Comparison of ENCODE assay signal across 31 cellular contexts in genomic region chr5:104643320-104643719, GRCh38.
DNase-seq lines count a peak whose midpoint lies in the region; ATAC-seq and TF ChIP-seq lines count a peak whose summit lies in the region.
"Had no signal": no experiment of that assay in that cellular context is flagged by ENCODE, and none has a peak within 500 bp of the region (broad histone marks: within the 10 kb centered on the region; RNA-seq: fewer than 3 reads in every experiment).

No MANE protein-coding gene starts in this region.

- DNase-seq in ELR (ENCODE audit: low read depth) (peak; percentile 32), SK-N-DZ (ENCODE audit: low spot score) (peak; percentile 35), epithelial cell of proximal tubule (ENCODE audit: low read depth) (peak; percentile 50), mesenchymal stem cell (peak; percentile 94), osteoblast (ENCODE audit: insufficient read length, low spot score, missing footprints) (no peak)
- DNase-seq in activated CD4-positive, CD25-positive, alpha-beta regulatory T cell (lab: John Stamatoyannopoulos, UW), result no peak
- DNase-seq: activated CD4-positive, alpha-beta memory T cell treated with anti-CD3 and anti-CD28 coated beads, Interleukin-2, amount 10 ng/mL, durations not matched to agents 7 days and 5 days; activated CD4-positive, alpha-beta T cell treated with anti-CD3 and anti-CD28 coated beads for 1 hour; activated CD8-positive, alpha-beta memory T cell treated with anti-CD3 and anti-CD28 coated beads, Interleukin-2, amount 50 U/mL, for 4 hours; activated naive CD4-positive, alpha-beta T cell; activated naive CD8-positive, alpha-beta T cell treated with anti-CD3 and anti-CD28 coated beads, Interleukin-2, amount 50 U/mL, for 24 hours; BE2C; CD8-positive, alpha-beta T cell; cerebellar nuclear complex; GOT3; hippocampal formation; Karpas-422; left lung; NCI-H82; RPMI8226; SJCRH30; T-helper 1 cell; transverse colon had no signal

- H3K36me3 ChIP-seq in mesenchymal stem cell (ENCODE audit: control insufficient read depth in 1 of 2, insufficient read depth in 2 of 2, low read depth in 1 of 2, low read length in 2 of 2) (no peaks in the 10 kb centered on the region), osteoblast (ENCODE audit: insufficient read depth, low read length) (no peaks in the 10 kb centered on the region)
- H3K36me3 ChIP-seq: BE2C, gastroesophageal sphincter, left lung, neural progenitor cell, SJCRH30, transverse colon had no signal

- H3K4me3 ChIP-seq in epithelial cell of proximal tubule (ENCODE audit: low read depth, low read length), result no peak overlapping the region
- H3K4me3 ChIP-seq in mesenchymal stem cell (ENCODE audit: insufficient read depth in 1 of 2, low read depth in 1 of 2, low read length in 2 of 2), result no peak overlapping the region
- H3K4me3 ChIP-seq in osteoblast (ENCODE audit: insufficient read depth, low read length), result no peak overlapping the region
- H3K4me3 ChIP-seq: body of pancreas, gastroesophageal sphincter, GM12878, left lung, neural progenitor cell, SJCRH30, transverse colon had no signal

- no peak overlapping the region for H4K8ac ChIP-seq in mesenchymal stem cell (ENCODE audit: low read length)

- no peak overlapping the region for H2BK12ac ChIP-seq in mesenchymal stem cell (ENCODE audit: low read length in 2 of 2)

- no peaks in the 10 kb centered on the region for H4K20me1 ChIP-seq in osteoblast (ENCODE audit: insufficient read depth, low read length)

- no peaks in the 10 kb centered on the region for H3K4me1 ChIP-seq in mesenchymal stem cell (ENCODE audit: control insufficient read depth, insufficient read depth, low read depth, low read length)
- H3K4me1 ChIP-seq in osteoblast (ENCODE audit: insufficient read depth, low read length), result no peaks in the 10 kb centered on the region
- H3K4me1 ChIP-seq: body of pancreas, gastroesophageal sphincter, left lung, neural progenitor cell, SJCRH30 had no signal

- no peak overlapping the region for H2BK120ac ChIP-seq in mesenchymal stem cell (ENCODE audit: low read depth, low read length)

- H2BK15ac ChIP-seq in mesenchymal stem cell (ENCODE audit: low read depth, poor library complexity, severe bottlenecking), result no peak overlapping the region

- no peak overlapping the region for H3K18ac ChIP-seq in mesenchymal stem cell (ENCODE audit: low read depth in 1 of 2, low read length in 2 of 2)

- WGBS in mesenchymal stem cell, result 9% methylated on average over 3 of the region's 3 CpGs

- no peak for ATAC-seq in HG03095 (IDR thresholded peaks at IDR 0.05; ENCODE audit: unreplicated experiment)
- no peak for ATAC-seq in HG03280 (IDR thresholded peaks at IDR 0.05; ENCODE audit: unreplicated experiment)
- ATAC-seq: activated naive CD8-positive, alpha-beta T cell treated with anti-CD3 and anti-CD28 coated beads, Interleukin-2, amount 50 U/mL, for 24 hours; body of pancreas; CD8-positive, alpha-beta T cell; gastroesophageal sphincter; GM12878; left lung; sciatic nerve; stimulated activated memory B cell treated with anti-CD40 and anti-IgM and Interleukin-4, amounts not matched to agents 10 μg/mL and 1 μg/mL and 100 μg/mL, for 72 hours had no signal

- H2AFZ ChIP-seq in mesenchymal stem cell (ENCODE audit: low read depth, low read length), result no peak overlapping the region
- H2AFZ ChIP-seq in osteoblast (ENCODE audit: low read length), result no peak overlapping the region
- H2AFZ ChIP-seq: neural progenitor cell had no signal

- H3K27me3 ChIP-seq in mesenchymal stem cell (ENCODE audit: control insufficient read depth in 1 of 2, insufficient read depth in 1 of 2, low read length in 2 of 2), result no peaks in the 10 kb centered on the region
- no peaks in the 10 kb centered on the region for H3K27me3 ChIP-seq in osteoblast (ENCODE audit: insufficient read depth, low read length)
- H3K27me3 ChIP-seq: BE2C, body of pancreas, gastroesophageal sphincter, left lung, neural progenitor cell, SJCRH30, transverse colon had no signal

- no peak overlapping the region for H4K91ac ChIP-seq in mesenchymal stem cell (ENCODE audit: low read length)

- H3K14ac ChIP-seq in mesenchymal stem cell (ENCODE audit: low read length in 2 of 2), result no peak overlapping the region

- H3K79me1 ChIP-seq in mesenchymal stem cell (replicated peaks; ENCODE audit: low read length, poor library complexity, severe bottlenecking), result no peaks in the 10 kb centered on the region

- H3K9me3 ChIP-seq in mesenchymal stem cell (ENCODE audit: control insufficient read depth, low read length) (no peaks in the 10 kb centered on the region), osteoblast (ENCODE audit: low read depth, low read length) (no peaks in the 10 kb centered on the region)
- H3K9me3 ChIP-seq: BE2C, body of pancreas, gastroesophageal sphincter, left lung, SJCRH30, transverse colon had no signal

- H3K4me2 ChIP-seq in mesenchymal stem cell (ENCODE audit: low read length, poor library complexity, severe bottlenecking), result no peak overlapping the region
- no peak overlapping the region for H3K4me2 ChIP-seq in osteoblast (ENCODE audit: insufficient read depth, low read length)
- H3K4me2 ChIP-seq: neural progenitor cell had no signal

- H3K79me2 ChIP-seq in osteoblast (ENCODE audit: insufficient read depth, low read length), result no peaks in the 10 kb centered on the region

- H3K27ac ChIP-seq in mesenchymal stem cell (ENCODE audit: low read length, poor library complexity, severe bottlenecking) (no peak overlapping the region), osteoblast (ENCODE audit: low read depth, low read length) (no peak overlapping the region)
- H3K27ac ChIP-seq: body of pancreas, gastroesophageal sphincter, left lung, neural progenitor cell, SJCRH30 had no signal

- H3K23ac ChIP-seq in mesenchymal stem cell (ENCODE audit: low read length in 2 of 2), result no peak overlapping the region

- H2AK5ac ChIP-seq in mesenchymal stem cell (ENCODE audit: low read length, severe bottlenecking), result no peak overlapping the region

- no peak overlapping the region for H2BK5ac ChIP-seq in mesenchymal stem cell (ENCODE audit: low read depth, low read length, poor library complexity, severe bottlenecking)

- TF ChIP-seq CTCF in epithelial cell of proximal tubule (conservative IDR thresholded peaks at IDR 0.05; ENCODE audit: low read depth, low read length), result no peak
- TF ChIP-seq CTCF in osteoblast (IDR thresholded peaks at IDR 0.05; ENCODE audit: extremely low read depth, low read depth, low read length), result no peak

- H3K4ac ChIP-seq in mesenchymal stem cell (ENCODE audit: low read depth in 1 of 2, low read length in 2 of 2), result no peak overlapping the region

- no peak overlapping the region for H3K9ac ChIP-seq in mesenchymal stem cell (ENCODE audit: low read length)
- H3K9ac ChIP-seq: neural progenitor cell had no signal

Comparison
In these comparisons a context has a peak if more than half of its experiments do, and no peak if none do; other contexts are left out.
1. DNase-seq: peak in ELR (single experiment), SK-N-DZ (single experiment), epithelial cell of proximal tubule (single experiment) and mesenchymal stem cell (single experiment); none in osteoblast (single experiment) and activated CD4-positive, CD25-positive, alpha-beta regulatory T cell (0 of 4).